In genomic region chr12:6723607-6724408, GRCh38 we compare ENCODE assay signal across 8 cellular contexts. TPM values are rescaled to one million over a fixed set of nuclear protein-coding genes. Genes with fewer than 3 reads are reported as not detected.
DNase-seq lines count a peak whose midpoint lies in the region; ATAC-seq, FAIRE-seq and TF ChIP-seq lines count a peak whose summit lies in the region.

Gene COPS7A, plus strand, starts transcription at chr12:6724046. Its CDS starts 611 bp downstream, at chr12:6724657.

- peak; percentile 96 for ATAC-seq in HG02798 (IDR thresholded peaks at IDR 0.05; ENCODE audit: poor library complexity, unreplicated experiment)
- peak; percentile 99 for ATAC-seq in Right ventricle myocardium superior (ENCODE audit: poor library complexity)
- ATAC-seq in pancreas, result peak; percentile 97 to 99 (median 98)

- H3K4me3 ChIP-seq in GM12875 (ENCODE audit: low read depth, low read length) (peak within 1 kb of the TSS; percentile 75), adipocyte (ENCODE audit: low read length) (peak within 1 kb of the TSS; percentile 94), pancreas (peak within 1 kb of the TSS; percentile 30 to 65 (median 44)), tibial artery (peak within 1 kb of the TSS; percentile 65 to 82)

- WGBS in pancreas, 2 donors, result 1% methylated on average over 48 to 49 of the region's 49 CpGs

- peak; percentile 98 for DNase-seq in NCI-H1436 (lab: John Stamatoyannopoulos, UW)
- peak; percentile 82 for DNase-seq in T follicular helper cell (ENCODE audit: low read depth)
- DNase-seq in adipocyte (ENCODE audit: low read depth), result peak; percentile 99
- DNase-seq in Right ventricle myocardium superior, result peak; percentile 99
- DNase-seq in pancreas, result peak; percentile 90 to 99 (median 98)
- peak; percentile 97 to 99 for DNase-seq in tibial artery

- H3K4me1 ChIP-seq in adipocyte (ENCODE audit: control insufficient read depth, insufficient read depth, low read length) (peaks cover 8% of the 10 kb centered on the region), pancreas (peaks cover 0 to 6% (median 0%) of the 10 kb centered on the region in 3 donors), tibial artery (peaks cover 0 to 15% (median 10%) of the 10 kb centered on the region in 4 donors)

- intact Hi-C loops in Right ventricle myocardium superior (cut with DNase I) (no loop called here), pancreas (cut with DNase I) (no loop called here), tibial artery (cut with DNase I; ENCODE audit: low total_unique reads) (no loop called here)

- H3K27me3 ChIP-seq in adipocyte (replicated peaks; ENCODE audit: control insufficient read depth, insufficient read depth, low read length) (no peaks in the 10 kb centered on the region), pancreas (no peaks in the 10 kb centered on the region), tibial artery (no peaks in the 10 kb centered on the region)

- H3K9me3 ChIP-seq in adipocyte (ENCODE audit: control insufficient read depth, low read length) (no peaks in the 10 kb centered on the region), pancreas (no peaks in the 10 kb centered on the region), tibial artery (no peaks in the 10 kb centered on the region)

- TF ChIP-seq CTCF in GM12875 (IDR thresholded peaks at IDR 0.05; ENCODE audit: borderline replicate concordance, insufficient read depth, low read depth, low read length) (no peak), pancreas (IDR thresholded peaks at IDR 0.05) (no peak), tibial artery (IDR thresholded peaks at IDR 0.05) (peak in 1 of 2 experiments; percentile 5)

- H3K36me3 ChIP-seq in adipocyte (ENCODE audit: control insufficient read depth, insufficient read depth, low read length, severe bottlenecking) (peaks cover 13% of the 10 kb centered on the region), pancreas (no peaks in the 10 kb centered on the region), tibial artery (peaks cover 9 to 16% (median 13%) of the 10 kb centered on the region in 3 donors)

- peak; percentile 93 for FAIRE-seq in pancreas (lab: Jason Lieb, UNC)

- H3K9ac ChIP-seq in adipocyte (ENCODE audit: low read length), result peak within 1 kb of the TSS; percentile 84

- H3K27ac ChIP-seq in pancreas, result peak within 1 kb of the TSS; percentile 71 to 89 (median 82)
- H3K27ac ChIP-seq in tibial artery, result peak within 1 kb of the TSS; percentile 82 to 86

RNA-seq across cellular contexts. Expression of gene COPS7A, which starts in this region (rescaled TPM):
- total RNA-seq in Right ventricle myocardium superior (70.4 TPM), pancreas (10 to 100 TPM; 14.2 to 31.0 (median 23.8) TPM)
- polyA plus RNA-seq in pancreas, result 10 to 100 TPM; 29.5 to 39.6 TPM

Comparison
In these comparisons a context has a peak if more than half of its experiments do, and no peak if none do; other contexts are left out.
1. Peak in every context shown above with its lines: DNase-seq, ATAC-seq, H3K4me3 ChIP-seq and H3K27ac ChIP-seq.
2. H3K4me3 ChIP-seq: peak in every context shown above with its lines; median percentile 94 in adipocyte; 75 in GM12875; 74 in tibial artery; 44 in pancreas.